8 cellular contexts compared by ENCODE assay signal in the genomic region with DNA sequence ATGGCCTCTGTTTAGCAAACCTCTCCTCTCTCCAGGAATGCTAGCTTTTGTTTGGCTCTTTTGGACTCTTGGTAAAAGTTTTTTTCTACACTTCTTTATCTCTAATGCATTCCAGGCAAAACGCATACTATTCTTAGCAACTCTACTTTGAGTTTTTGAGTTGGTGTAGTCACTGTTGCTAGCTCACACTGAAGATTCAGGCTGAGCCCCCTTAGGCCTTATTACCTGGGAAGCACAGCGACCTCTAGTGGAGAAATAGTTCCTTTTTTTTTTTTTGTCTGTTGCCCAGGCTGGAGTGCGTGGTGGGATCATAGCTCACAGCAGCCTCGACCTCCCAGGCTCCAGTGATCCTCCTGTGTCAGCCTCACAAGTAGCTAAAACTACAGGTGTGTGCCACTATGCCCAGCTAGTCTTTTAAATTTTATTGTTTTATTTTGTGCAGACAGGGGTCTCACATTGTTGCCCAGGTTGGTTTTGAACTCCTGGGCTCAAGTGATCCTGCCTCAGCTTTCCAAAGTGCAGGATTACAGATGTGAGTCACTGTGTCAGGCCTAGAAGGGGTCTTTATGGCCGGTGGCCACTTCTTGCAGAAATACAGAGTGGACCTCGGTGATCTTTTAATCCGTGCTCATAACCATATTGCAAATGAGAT.
DNase-seq lines count a peak whose midpoint lies in the region; ATAC-seq and TF ChIP-seq lines count a peak whose summit lies in the region.

No MANE protein-coding gene starts in this region.

- no peak overlapping the region for H3K27ac Mint-ChIP-seq in activated naive CD4-positive, alpha-beta T cell treated with anti-CD3 and anti-CD28 coated beads, Interleukin-2, amount 10 ng/mL, durations not matched to agents 7 days and 5 days

- H4K20me1 ChIP-seq in IMR-90 (ENCODE audit: insufficient read depth, low read length) (no peaks in the 10 kb centered on the region), osteoblast (ENCODE audit: insufficient read depth, low read length) (no peaks in the 10 kb centered on the region)

- no peaks in the 10 kb centered on the region for H3K4me1 Mint-ChIP-seq in activated naive CD4-positive, alpha-beta T cell treated with anti-CD3 and anti-CD28 coated beads, Interleukin-2, amount 10 ng/mL, durations not matched to agents 7 days and 5 days

- H3K9me3 ChIP-seq in IMR-90 (ENCODE audit: control insufficient read depth, insufficient read depth, low read length) (no peaks in the 10 kb centered on the region), Peyer's patch (no peaks in the 10 kb centered on the region), osteoblast (ENCODE audit: low read depth, low read length) (no peaks in the 10 kb centered on the region)

- no peak overlapping the region for H3K4ac ChIP-seq in IMR-90 (ENCODE audit: low read depth, low read length)

- no peaks in the 10 kb centered on the region for H3K9me3 Mint-ChIP-seq in activated naive CD4-positive, alpha-beta T cell treated with anti-CD3 and anti-CD28 coated beads, Interleukin-2, amount 10 ng/mL, durations not matched to agents 7 days and 5 days

- H3K36me3 ChIP-seq in IMR-90 (ENCODE audit: control insufficient read depth, insufficient read depth, low read length) (no peaks in the 10 kb centered on the region), Peyer's patch (no peaks in the 10 kb centered on the region), osteoblast (ENCODE audit: insufficient read depth, low read length) (no peaks in the 10 kb centered on the region)

- no TSS peak for BruUV-seq in IMR-90 (replicated peaks; lab: Mats Ljungman, UMichigan)

- H3K23ac ChIP-seq in IMR-90 (ENCODE audit: low read depth, low read length): no peak overlapping the region

- no peak overlapping the region for H2BK5ac ChIP-seq in IMR-90 (ENCODE audit: low read depth, low read length, poor library complexity, severe bottlenecking)

- no peak overlapping the region for H3K4me3 Mint-ChIP-seq in activated naive CD4-positive, alpha-beta T cell treated with anti-CD3 and anti-CD28 coated beads, Interleukin-2, amount 10 ng/mL, durations not matched to agents 7 days and 5 days

- DNase-seq in Right ventricle myocardium inferior (ENCODE audit: missing footprints) (no peak), cardiac septum (ENCODE audit: low spot score) (no peak), IMR-90 (peak; percentile 63), Peyer's patch (no peak), fibroblast of gingiva (ENCODE audit: low read depth) (peak; percentile 36), osteoblast (ENCODE audit: insufficient read length, low spot score, missing footprints) (peak; percentile 75), OCI-M2 (lab: John Stamatoyannopoulos, UW; ENCODE audit: unreplicated experiment) (no peak)
- DNase-seq in activated naive CD4-positive, alpha-beta T cell treated with anti-CD3 and anti-CD28 coated beads, Interleukin-2, amount 10 ng/mL, durations not matched to agents 7 days and 5 days: no peak

- WGBS in IMR-90 (ENCODE audit: extremely low coverage in 2 of 2, insufficient read length in 1 of 2), 2 experiments: no CpG with 5 or more reads among the region's 7 CpGs

- H2AK5ac ChIP-seq in IMR-90 (ENCODE audit: low read depth, low read length): no peak overlapping the region

- H2BK20ac ChIP-seq in IMR-90 (ENCODE audit: low read depth, low read length): no peak overlapping the region

- in situ Hi-C loops in IMR-90 (cut with MboI; ENCODE audit: low sequenced_read_pairs): loop anchor here (5.0 kb wide), 1 partner anchor 100 kb away; no protein-coding TSS in a partner anchor

- no peaks in the 10 kb centered on the region for H3K36me3 Mint-ChIP-seq in activated naive CD4-positive, alpha-beta T cell treated with anti-CD3 and anti-CD28 coated beads, Interleukin-2, amount 10 ng/mL, durations not matched to agents 7 days and 5 days

- H3K14ac ChIP-seq in IMR-90 (replicated peaks; ENCODE audit: low read depth, low read length): no peak overlapping the region

- H3K79me2 ChIP-seq in osteoblast (ENCODE audit: insufficient read depth, low read length): no peaks in the 10 kb centered on the region

- dilution Hi-C loops in IMR-90 (cut with HindIII; ENCODE audit: low sequenced_read_pairs, unreplicated experiment): no loop called here

- no peak overlapping the region for H3K18ac ChIP-seq in IMR-90 (ENCODE audit: low read depth, low read length)

- H3K4me3 ChIP-seq in IMR-90 (ENCODE audit: insufficient read depth, low read depth, low read length) (no peak overlapping the region), Peyer's patch (no peak overlapping the region), osteoblast (ENCODE audit: insufficient read depth, low read length) (no peak overlapping the region)

- H3K4me2 ChIP-seq in IMR-90 (ENCODE audit: low read depth, low read length): no peak overlapping the region
- H3K4me2 ChIP-seq in osteoblast (ENCODE audit: insufficient read depth, low read length): no peak overlapping the region

- H4K91ac ChIP-seq in IMR-90 (ENCODE audit: insufficient read depth, low read depth, low read length): no peak overlapping the region

- POLR2A ChIA-PET in IMR-90 (lab: Charles Lee; ENCODE audit: unreplicated experiment): no interaction called here

- ATAC-seq in Right ventricle myocardium inferior (peak; percentile 49), IMR-90 (ENCODE audit: low read depth) (peak; percentile 27)

- H3K79me1 ChIP-seq in IMR-90 (ENCODE audit: low read depth in 1 of 2, low read length in 2 of 2): no peaks in the 10 kb centered on the region

- H4K8ac ChIP-seq in IMR-90 (ENCODE audit: low read depth in 2 of 2, low read length in 2 of 2): no peak overlapping the region

- TF ChIP-seq POLR2A in IMR-90 (IDR thresholded peaks at IDR 0.05; ENCODE audit: low read depth, low read length) (no peak), Peyer's patch (IDR thresholded peaks at IDR 0.05) (no peak)

- H3K9ac ChIP-seq in IMR-90 (ENCODE audit: low read depth, low read length): no peak overlapping the region

- H3K4me1 ChIP-seq in IMR-90 (ENCODE audit: control insufficient read depth, insufficient read depth, low read length) (no peaks in the 10 kb centered on the region), Peyer's patch (no peaks in the 10 kb centered on the region), osteoblast (ENCODE audit: insufficient read depth, low read length) (no peaks in the 10 kb centered on the region)

- TF ChIP-seq CTCF in IMR-90 (conservative IDR thresholded peaks at IDR 0.05; ENCODE audit: low read depth, low read length) (peak; percentile 62), Peyer's patch (IDR thresholded peaks at IDR 0.05) (peak; percentile 14 to 54 (median 48)), osteoblast (IDR thresholded peaks at IDR 0.05; ENCODE audit: extremely low read depth, low read depth, low read length) (peak; percentile 79)

- intact Hi-C loops in Right ventricle myocardium inferior (cut with DNase I) (no loop called here), cardiac septum (cut with DNase I) (loop anchor here (2.0 to 5.0 kb wide), 2 partner anchors 45 to 98 kb away; no protein-coding TSS in a partner anchor), IMR-90 (cut with micrococcal nuclease) (loop anchor here (1.0 to 5.0 kb wide), 2 partner anchors 65 to 99 kb away; a partner anchor contains a TSS)

- H4K5ac ChIP-seq in IMR-90 (ENCODE audit: low read depth, low read length): no peak overlapping the region

- no peak overlapping the region for H2BK120ac ChIP-seq in IMR-90 (ENCODE audit: low read depth, low read length)

- TF ChIP-seq RAD21 in IMR-90 (IDR thresholded peaks at IDR 0.05; ENCODE audit: low read length): peak; percentile 61

- H3K27me3 Mint-ChIP-seq in activated naive CD4-positive, alpha-beta T cell treated with anti-CD3 and anti-CD28 coated beads, Interleukin-2, amount 10 ng/mL, durations not matched to agents 7 days and 5 days: peaks cover 21% of the 10 kb centered on the region

- peaks cover 37% of the 10 kb centered on the region for H3K27me3 ChIP-seq in IMR-90 (ENCODE audit: control insufficient read depth, insufficient read depth, low read length)
- no peaks in the 10 kb centered on the region for H3K27me3 ChIP-seq in Peyer's patch
- H3K27me3 ChIP-seq in osteoblast (ENCODE audit: insufficient read depth, low read length): peaks cover 39% of the 10 kb centered on the region

- H3K27ac ChIP-seq in IMR-90 (ENCODE audit: insufficient read depth, low read length) (no peak overlapping the region), Peyer's patch (no peak overlapping the region), osteoblast (ENCODE audit: low read depth, low read length) (no peak overlapping the region)

- CTCF ChIA-PET in IMR-90 (lab: Yijun Ruan, JAX): interaction anchor here (0.6 to 2.7 kb wide), 24 partner anchors 8 to 1106 kb away, joined by 3 to 19 read pairs (median 5); no protein-coding TSS in a partner anchor
- CTCF ChIA-PET in activated naive CD4-positive, alpha-beta T cell treated with anti-CD3 and anti-CD28 coated beads, Interleukin-2, amount 10 ng/mL, durations not matched to agents 7 days and 5 days (lab: Charles Lee): interaction anchor here (0.7 to 7.3 kb wide), 24 partner anchors 10 to 578 kb away, joined by 3 to 74 read pairs (median 4); no protein-coding TSS in a partner anchor

- no peak overlapping the region for H2AK9ac ChIP-seq in IMR-90 (replicated peaks; ENCODE audit: low read depth, low read length, poor library complexity)

- H2BK15ac ChIP-seq in IMR-90 (ENCODE audit: low read depth, low read length): no peak overlapping the region

- no peaks in the 10 kb centered on the region for H3K9me1 ChIP-seq in IMR-90 (ENCODE audit: insufficient read depth, low read length)

- no peak overlapping the region for H3K56ac ChIP-seq in IMR-90 (ENCODE audit: extremely low read depth, insufficient read depth, low read length)

- H2AFZ ChIP-seq in IMR-90 (replicated peaks; ENCODE audit: low read length, poor library complexity) (no peak overlapping the region), osteoblast (ENCODE audit: low read length) (no peak overlapping the region)

TF ChIP-seq in IMR-90, 13 proteins besides CTCF, POLR2A, EP300 and RAD21:
- TF ChIP-seq NFE2L2 (IDR thresholded peaks at IDR 0.05; ENCODE audit: low read depth, low read length): no peak
- TF ChIP-seq SMC3 (IDR thresholded peaks at IDR 0.05; ENCODE audit: low read depth, low read length): peak; percentile 65

Comparison
In these comparisons a context has a peak if more than half of its experiments do, and no peak if none do; other contexts are left out.
1. DNase-seq: peak in IMR-90 (single experiment), fibroblast of gingiva (single experiment) and osteoblast (single experiment); none in Right ventricle myocardium inferior (single experiment), cardiac septum (single experiment), Peyer's patch (0 of 3), activated naive CD4-positive, alpha-beta T cell treated with anti-CD3 and anti-CD28 coated beads, Interleukin-2, amount 10 ng/mL, durations not matched to agents 7 days and 5 days (single experiment) and OCI-M2 (single experiment).
2. Peak in every context shown above with its lines, with median percentiles within 50 percentile points of each other: CTCF ChIP-seq.